In genomic region chr4:95363966-95364365, GRCh38 we compare ENCODE assay signal across 1 cellular context.
TF ChIP-seq lines count a peak whose summit lies in the region.

No MANE protein-coding gene starts in this region.

TF ChIP-seq in K562, 482 proteins besides CTCF, POLR2A, EP300 and RAD21 (continued from another document):
- TF ChIP-seq MGA (IDR thresholded peaks at IDR 0.05), result no peak
- no peak for TF ChIP-seq ETV1 (tag; conservative IDR thresholded peaks at IDR 0.05; ENCODE audit: low read depth)
- TF ChIP-seq TRIM24 (IDR thresholded peaks at IDR 0.05), result no peak
- TF ChIP-seq SRSF9 (IDR thresholded peaks at IDR 0.05; ENCODE audit: borderline replicate concordance, low read depth, low read length), result no peak
- TF ChIP-seq ZNF23 (CRISPR knock-in tag; IDR thresholded peaks at IDR 0.05), result no peak
